Comparison of ENCODE assay signal across 8 cellular contexts in the genomic region with DNA sequence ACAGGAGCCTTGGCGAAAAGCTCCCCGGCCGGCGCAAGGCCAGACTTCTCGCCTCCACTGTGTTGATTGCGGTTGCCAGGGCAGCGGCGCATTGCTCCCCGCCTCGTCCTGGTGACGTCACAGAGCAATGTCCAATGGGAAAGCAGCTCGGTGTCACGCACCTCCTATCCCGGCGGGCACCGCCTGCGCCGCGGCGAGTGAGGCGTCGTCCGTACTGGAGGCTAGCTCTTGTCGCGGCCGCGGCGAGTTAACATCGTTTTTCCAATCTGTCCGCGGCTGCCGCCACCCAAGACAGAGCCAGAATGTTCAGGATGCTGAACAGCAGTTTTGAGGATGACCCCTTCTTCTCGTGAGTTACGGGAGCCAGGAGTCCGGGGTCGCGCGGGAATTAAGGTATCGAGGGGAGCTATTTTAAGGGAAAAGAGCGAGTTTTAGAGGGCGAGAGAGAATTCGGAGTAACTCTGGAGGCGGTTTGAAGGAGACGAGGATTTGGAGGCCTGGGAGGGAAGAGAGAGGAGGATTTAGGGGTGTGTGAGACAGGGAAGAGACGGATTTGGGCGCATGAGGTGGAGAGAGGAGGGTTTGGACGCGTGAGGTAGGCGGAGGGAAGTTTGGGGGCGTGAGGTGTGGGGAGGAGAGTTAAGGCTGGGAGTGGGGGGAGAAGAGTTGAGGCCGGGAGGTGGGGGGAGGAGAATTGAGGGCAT. TPM values are rescaled to one million over a fixed set of nuclear protein-coding genes. Genes with fewer than 3 reads are reported as not detected.
DNase-seq lines count a peak whose midpoint lies in the region; ATAC-seq and TF ChIP-seq lines count a peak whose summit lies in the region.

A gene with protein sequence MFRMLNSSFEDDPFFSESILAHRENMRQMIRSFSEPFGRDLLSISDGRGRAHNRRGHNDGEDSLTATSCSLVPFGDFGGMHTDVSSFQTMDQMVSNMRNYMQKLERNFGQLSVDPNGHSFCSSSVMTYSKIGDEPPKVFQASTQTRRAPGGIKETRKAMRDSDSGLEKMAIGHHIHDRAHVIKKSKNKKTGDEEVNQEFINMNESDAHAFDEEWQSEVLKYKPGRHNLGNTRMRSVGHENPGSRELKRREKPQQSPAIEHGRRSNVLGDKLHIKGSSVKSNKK (plus strand): TSS at position 196 of the 704 bp plus-strand sequence. CDS start 107 bp downstream, at position 303.

- dilution Hi-C loops in mammary epithelial cell (cut with HindIII; ENCODE audit: low sequenced_read_pairs), result no loop called here

- H3K27me3 ChIP-seq in mammary epithelial cell (ENCODE audit: insufficient read depth, low read length), result no peaks in the 10 kb centered on the region
- H3K27me3 ChIP-seq in iPS-15b (ENCODE audit: control insufficient read depth, insufficient read depth, low read length), result peaks cover 26% of the 10 kb centered on the region

- H3K4me3 ChIP-seq in mammary epithelial cell (replicated peaks in 1 of 3; ENCODE audit: insufficient read depth in 1 of 3, low read depth in 2 of 3, low read length in 3 of 3), result peak within 1 kb of the TSS; percentile 48 to 77 (median 58)
- peak within 1 kb of the TSS; percentile 75 for H3K4me3 ChIP-seq in iPS-15b (ENCODE audit: low read depth, low read length)

- H3K9ac ChIP-seq in mammary epithelial cell (ENCODE audit: insufficient read depth, low read length) (peak within 1 kb of the TSS; percentile 87), iPS-15b (ENCODE audit: low read depth, low read length) (peak within 1 kb of the TSS; percentile 81)

- H3K79me2 ChIP-seq in mammary epithelial cell (ENCODE audit: insufficient read depth, low read length), result no peaks in the 10 kb centered on the region

- intact Hi-C loops in mammary epithelial cell (cut with micrococcal nuclease), result loop anchor here (2.0 to 5.0 kb wide), 2 partner anchors 71 to 784 kb away; a partner anchor contains a TSS
- intact Hi-C loops in sciatic nerve (cut with DNase I), result no loop called here

- H3K9me3 ChIP-seq in mammary epithelial cell (replicated peaks; ENCODE audit: insufficient read depth, low read length), result no peaks in the 10 kb centered on the region
- no peaks in the 10 kb centered on the region for H3K9me3 ChIP-seq in iPS-15b (ENCODE audit: control insufficient read depth, insufficient read depth, low read length)

- CTCF ChIA-PET in WTC11 (lab: Charles Lee) (interaction anchor here (0.8 to 2.0 kb wide), 7 partner anchors 27 to 965 kb away, joined by 3 to 17 read pairs (median 5); a partner anchor contains a TSS), mammary epithelial cell (lab: Charles Lee; ENCODE audit: low non-redundant PET) (interaction anchor here (0.6 kb wide), 2 partner anchors 462 to 1282 kb away, joined by 4 to 12 read pairs; no protein-coding TSS in a partner anchor)

- peaks cover 3% of the 10 kb centered on the region for H3K4me1 ChIP-seq in mammary epithelial cell (ENCODE audit: insufficient read depth, low read length)
- no peaks in the 10 kb centered on the region for H3K4me1 ChIP-seq in iPS-15b (ENCODE audit: control insufficient read depth, insufficient read depth, low read length)

- H3K4me2 ChIP-seq in mammary epithelial cell (ENCODE audit: insufficient read depth, low read depth, low read length), result peak within 1 kb of the TSS; percentile 73

- WGBS in mammary epithelial cell (ENCODE audit: low coverage, missing lambda C conversion rate), result 2% methylated on average over 40 of the region's 51 CpGs

- no TSS peak for BruUV-seq in mammary epithelial cell (replicated peaks; lab: Mats Ljungman, UMichigan)

- H3K36me3 ChIP-seq in mammary epithelial cell (ENCODE audit: insufficient read depth, low read length) (no peaks in the 10 kb centered on the region), iPS-15b (ENCODE audit: control insufficient read depth, insufficient read depth, low read length) (no peaks in the 10 kb centered on the region)

- ATAC-seq in GM18498 (IDR thresholded peaks at IDR 0.05; ENCODE audit: unreplicated experiment) (peak; percentile 100), HG02938 (IDR thresholded peaks at IDR 0.05; ENCODE audit: unreplicated experiment) (peak; percentile 98), WTC11 (peak; percentile 97), sciatic nerve (peak; percentile 100)

- H2AFZ ChIP-seq in mammary epithelial cell (ENCODE audit: low read depth, low read length), result peak within 1 kb of the TSS; percentile 95

- TF ChIP-seq CTCF in WTC11 (IDR thresholded peaks at IDR 0.05) (no peak), mammary epithelial cell (conservative IDR thresholded peaks at IDR 0.05 in 1 of 2, IDR thresholded peaks at IDR 0.05 in 1 of 2; ENCODE audit: extremely low read depth in 1 of 2, insufficient read depth in 1 of 2, low read depth in 1 of 2, low read length in 2 of 2) (no peak)

- peak within 1 kb of the TSS; percentile 84 for H3K27ac ChIP-seq in mammary epithelial cell (ENCODE audit: insufficient read depth, low read depth, low read length)

- DNase-seq in NCI-H2081 (lab: John Stamatoyannopoulos, UW) (peak; percentile 98), WTC11 (ENCODE audit: low spot score) (peak; percentile 98), mammary epithelial cell (peak; percentile 94), sciatic nerve (ENCODE audit: low spot score) (peak; percentile 99), NCI-H1048 (lab: John Stamatoyannopoulos, UW) (no peak)

- H3K27ac Mint-ChIP-seq in WTC11, result peak within 1 kb of the TSS; percentile 89

- peaks cover 26% of the 10 kb centered on the region for H3K4me1 Mint-ChIP-seq in WTC11

- POLR2A ChIA-PET in WTC11 (lab: Charles Lee), result interaction anchor here (0.6 to 1.3 kb wide), 6 partner anchors 14 to 1071 kb away, joined by 3 to 5 read pairs (median 3); a partner anchor contains a TSS

- H4K20me1 ChIP-seq in mammary epithelial cell (ENCODE audit: insufficient read depth, low read length), result no peaks in the 10 kb centered on the region

- H3K4me3 Mint-ChIP-seq in WTC11, result peak within 1 kb of the TSS; percentile 92

- H3K9me3 Mint-ChIP-seq in WTC11, result no peaks in the 10 kb centered on the region

- H3K36me3 Mint-ChIP-seq in WTC11, result no peaks in the 10 kb centered on the region

- in situ Hi-C loops in mammary epithelial cell (cut with MboI; ENCODE audit: low sequenced_read_pairs in 2 of 2), result no loop called here

- peaks cover 43% of the 10 kb centered on the region for H3K27me3 Mint-ChIP-seq in WTC11 (ENCODE audit: low read depth)

TF ChIP-seq in WTC11, 78 proteins besides CTCF, POLR2A, EP300 and RAD21 (continues in another document):
- TF ChIP-seq ZNF416 (CRISPR knock-in tag; IDR thresholded peaks at IDR 0.05) (no peak), ZNF219 (CRISPR knock-in tag; IDR thresholded peaks at IDR 0.05; ENCODE audit: borderline replicate concordance) (peak; percentile 67; the same call in 1 of the 2 replicates), ZNF232 (CRISPR knock-in tag; IDR thresholded peaks at IDR 0.05) (peak; percentile 94; the same call in 1 of the 2 replicates), JUN (CRISPR knock-in tag; IDR thresholded peaks at IDR 0.05) (peak; percentile 92), ZBTB21 (CRISPR knock-in tag; IDR thresholded peaks at IDR 0.05; ENCODE audit: borderline replicate concordance) (no peak; the same call in 1 of the 2 replicates), NR2C2 (CRISPR knock-in tag; IDR thresholded peaks at IDR 0.05) (no peak; the same call in 1 of the 2 replicates)
- TF ChIP-seq, protein P1, sequence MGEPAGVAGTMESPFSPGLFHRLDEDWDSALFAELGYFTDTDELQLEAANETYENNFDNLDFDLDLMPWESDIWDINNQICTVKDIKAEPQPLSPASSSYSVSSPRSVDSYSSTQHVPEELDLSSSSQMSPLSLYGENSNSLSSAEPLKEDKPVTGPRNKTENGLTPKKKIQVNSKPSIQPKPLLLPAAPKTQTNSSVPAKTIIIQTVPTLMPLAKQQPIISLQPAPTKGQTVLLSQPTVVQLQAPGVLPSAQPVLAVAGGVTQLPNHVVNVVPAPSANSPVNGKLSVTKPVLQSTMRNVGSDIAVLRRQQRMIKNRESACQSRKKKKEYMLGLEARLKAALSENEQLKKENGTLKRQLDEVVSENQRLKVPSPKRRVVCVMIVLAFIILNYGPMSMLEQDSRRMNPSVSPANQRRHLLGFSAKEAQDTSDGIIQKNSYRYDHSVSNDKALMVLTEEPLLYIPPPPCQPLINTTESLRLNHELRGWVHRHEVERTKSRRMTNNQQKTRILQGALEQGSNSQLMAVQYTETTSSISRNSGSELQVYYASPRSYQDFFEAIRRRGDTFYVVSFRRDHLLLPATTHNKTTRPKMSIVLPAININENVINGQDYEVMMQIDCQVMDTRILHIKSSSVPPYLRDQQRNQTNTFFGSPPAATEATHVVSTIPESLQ (CRISPR knock-in tag; IDR thresholded peaks at IDR 0.05), result no peak
- TF ChIP-seq, protein P2, sequence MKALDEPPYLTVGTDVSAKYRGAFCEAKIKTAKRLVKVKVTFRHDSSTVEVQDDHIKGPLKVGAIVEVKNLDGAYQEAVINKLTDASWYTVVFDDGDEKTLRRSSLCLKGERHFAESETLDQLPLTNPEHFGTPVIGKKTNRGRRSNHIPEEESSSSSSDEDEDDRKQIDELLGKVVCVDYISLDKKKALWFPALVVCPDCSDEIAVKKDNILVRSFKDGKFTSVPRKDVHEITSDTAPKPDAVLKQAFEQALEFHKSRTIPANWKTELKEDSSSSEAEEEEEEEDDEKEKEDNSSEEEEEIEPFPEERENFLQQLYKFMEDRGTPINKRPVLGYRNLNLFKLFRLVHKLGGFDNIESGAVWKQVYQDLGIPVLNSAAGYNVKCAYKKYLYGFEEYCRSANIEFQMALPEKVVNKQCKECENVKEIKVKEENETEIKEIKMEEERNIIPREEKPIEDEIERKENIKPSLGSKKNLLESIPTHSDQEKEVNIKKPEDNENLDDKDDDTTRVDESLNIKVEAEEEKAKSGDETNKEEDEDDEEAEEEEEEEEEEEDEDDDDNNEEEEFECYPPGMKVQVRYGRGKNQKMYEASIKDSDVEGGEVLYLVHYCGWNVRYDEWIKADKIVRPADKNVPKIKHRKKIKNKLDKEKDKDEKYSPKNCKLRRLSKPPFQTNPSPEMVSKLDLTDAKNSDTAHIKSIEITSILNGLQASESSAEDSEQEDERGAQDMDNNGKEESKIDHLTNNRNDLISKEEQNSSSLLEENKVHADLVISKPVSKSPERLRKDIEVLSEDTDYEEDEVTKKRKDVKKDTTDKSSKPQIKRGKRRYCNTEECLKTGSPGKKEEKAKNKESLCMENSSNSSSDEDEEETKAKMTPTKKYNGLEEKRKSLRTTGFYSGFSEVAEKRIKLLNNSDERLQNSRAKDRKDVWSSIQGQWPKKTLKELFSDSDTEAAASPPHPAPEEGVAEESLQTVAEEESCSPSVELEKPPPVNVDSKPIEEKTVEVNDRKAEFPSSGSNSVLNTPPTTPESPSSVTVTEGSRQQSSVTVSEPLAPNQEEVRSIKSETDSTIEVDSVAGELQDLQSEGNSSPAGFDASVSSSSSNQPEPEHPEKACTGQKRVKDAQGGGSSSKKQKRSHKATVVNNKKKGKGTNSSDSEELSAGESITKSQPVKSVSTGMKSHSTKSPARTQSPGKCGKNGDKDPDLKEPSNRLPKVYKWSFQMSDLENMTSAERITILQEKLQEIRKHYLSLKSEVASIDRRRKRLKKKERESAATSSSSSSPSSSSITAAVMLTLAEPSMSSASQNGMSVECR (CRISPR knock-in tag; IDR thresholded peaks at IDR 0.05; ENCODE audit: borderline replicate concordance), result peak; percentile 98

RNA-seq across cellular contexts. Expression of the gene that starts here (rescaled TPM):
- total RNA-seq in WTC11 (2021) (22.3 to 35.6 TPM (median 31.9 TPM) in 3 replicates), mammary epithelial cell (10 to 100 TPM; 10.2 to 12.7 TPM), sciatic nerve (21.1 TPM)
- 6.9 TPM for polyA plus RNA-seq in mammary epithelial cell
- polyA minus RNA-seq in mammary epithelial cell, result 10.6 TPM
